9 cellular contexts compared by ENCODE assay signal in genomic region chr11:67439321-67440228, GRCh38. TPM values are rescaled to one million over a fixed set of nuclear protein-coding genes. Genes with fewer than 3 reads are reported as not detected.
DNase-seq lines count a peak whose midpoint lies in the region; ATAC-seq and TF ChIP-seq lines count a peak whose summit lies in the region.
"Had no signal": no experiment of that assay in that cellular context is flagged by ENCODE, and none has a peak within 500 bp of the region (broad histone marks: within the 10 kb centered on the region; RNA-seq: fewer than 3 reads in every experiment).

No MANE protein-coding gene starts in this region.

- no peaks in the 10 kb centered on the region for H4K20me1 ChIP-seq in OCI-LY1 (ENCODE audit: insufficient read depth, low read length)

- H3K4me1 ChIP-seq in cardiac muscle cell (ENCODE audit: low read depth) (no peaks in the 10 kb centered on the region), OCI-LY1 (ENCODE audit: insufficient read depth, low read length, severe bottlenecking) (peaks cover 94% of the 10 kb centered on the region)

- H3K4me2 ChIP-seq in OCI-LY1 (ENCODE audit: low read length): peak overlapping the region; percentile 89

- no peaks in the 10 kb centered on the region for H3K9me3 Mint-ChIP-seq in natural killer cell treated with Interleukin-12 subunit alpha and Interleukin-12 subunit beta and Interleukin-15 and Interleukin-18, amount 100 ng/mL, for 72 hours

- no peak for TF ChIP-seq POLR2A in lower leg skin (IDR thresholded peaks at IDR 0.05)

- intact Hi-C loops in cardiac septum (cut with DNase I): no loop called here
- intact Hi-C loops in lower leg skin (cut with DNase I; ENCODE audit: low total_unique reads): no loop called here

- H3K9me3 ChIP-seq in cardiac muscle cell (ENCODE audit: low read depth) (no peaks in the 10 kb centered on the region), OCI-LY1 (ENCODE audit: low read length) (no peaks in the 10 kb centered on the region)

- peak overlapping the region; percentile 34 for H3K27ac ChIP-seq in cardiac muscle cell
- H3K27ac ChIP-seq in OCI-LY1 (ENCODE audit: low read depth, low read length, poor library complexity, severe bottlenecking): peak overlapping the region; percentile 97

- H3K27ac Mint-ChIP-seq in natural killer cell treated with Interleukin-12 subunit alpha and Interleukin-12 subunit beta and Interleukin-15 and Interleukin-18, amount 100 ng/mL, for 72 hours: peak overlapping the region; percentile 82 to 92

- peaks cover 9% of the 10 kb centered on the region; the same call in 1 of the 2 replicates for H3F3A ChIP-seq in OCI-LY1 (ENCODE audit: insufficient read depth, low read length)

- no peaks in the 10 kb centered on the region for H3K27me3 Mint-ChIP-seq in natural killer cell treated with Interleukin-12 subunit alpha and Interleukin-12 subunit beta and Interleukin-15 and Interleukin-18, amount 100 ng/mL, for 72 hours

- H3K27me3 ChIP-seq in cardiac muscle cell: no peaks in the 10 kb centered on the region
- H3K27me3 ChIP-seq in OCI-LY1 (ENCODE audit: insufficient read depth, low read length): no peaks in the 10 kb centered on the region

- H3K36me3 ChIP-seq in cardiac muscle cell (peaks cover 3% of the 10 kb centered on the region), OCI-LY1 (ENCODE audit: insufficient read depth, low read length) (peaks cover 20% of the 10 kb centered on the region)

- no peaks in the 10 kb centered on the region for H3K79me2 ChIP-seq in OCI-LY1 (ENCODE audit: insufficient read depth, low read length)

- no peak for ATAC-seq in natural killer cell treated with Interleukin-12 subunit alpha and Interleukin-12 subunit beta and Interleukin-15 and Interleukin-18, amount 100 ng/mL, for 72 hours

- no peak overlapping the region for H2AFZ ChIP-seq in OCI-LY1 (ENCODE audit: low read length)

- H3K4me3 Mint-ChIP-seq in natural killer cell treated with Interleukin-12 subunit alpha and Interleukin-12 subunit beta and Interleukin-15 and Interleukin-18, amount 100 ng/mL, for 72 hours: peak overlapping the region; percentile 93

- peak in 1 of 2 donors; percentile 17 for DNase-seq in cardiac muscle cell (ENCODE audit: low read depth in 1 of 2, low spot score in 1 of 2)
- no peak for DNase-seq in cardiac septum (ENCODE audit: low spot score)
- DNase-seq in cardiac fibroblast (ENCODE audit: low read depth in 2 of 2): peak; percentile 25 to 26
- DNase-seq in natural killer cell treated with Interleukin-12 subunit alpha and Interleukin-12 subunit beta and Interleukin-15 and Interleukin-18, amount 100 ng/mL, for 72 hours (ENCODE audit: low spot score): no peak
- DNase-seq in HK-2 (ENCODE audit: unreplicated experiment): no peak
- no peak for DNase-seq in NCI-H2171 (lab: John Stamatoyannopoulos, UW)
- no peak for DNase-seq in lower leg skin (ENCODE audit: low spot score in 2 of 2)

- H3K36me3 Mint-ChIP-seq in natural killer cell treated with Interleukin-12 subunit alpha and Interleukin-12 subunit beta and Interleukin-15 and Interleukin-18, amount 100 ng/mL, for 72 hours: no peaks in the 10 kb centered on the region

- H3K9ac ChIP-seq in OCI-LY1 (ENCODE audit: low read length): peak overlapping the region; percentile 92; the same call in 1 of the 2 replicates

- 62 to 70% methylated on average over 31 of the region's 31 CpGs for WGBS in lower leg skin, 2 donors

- no peak overlapping the region for H3K4me3 ChIP-seq in cardiac muscle cell
- H3K4me3 ChIP-seq in OCI-LY1 (ENCODE audit: low read depth, low read length, poor library complexity, severe bottlenecking): peak overlapping the region; percentile 79
- H3K4me3 ChIP-seq in cardiac fibroblast (replicated peaks in 1 of 2; ENCODE audit: low read depth in 2 of 2, low read length in 2 of 2): no peak overlapping the region
- H3K4me3 ChIP-seq in lower leg skin (ENCODE audit: low read depth, poor library complexity, severe bottlenecking): no peak overlapping the region

- no peak for TF ChIP-seq CTCF in cardiac muscle cell (IDR thresholded peaks at IDR 0.05; ENCODE audit: low read depth, low read length)
- TF ChIP-seq CTCF in OCI-LY1 (IDR thresholded peaks at IDR 0.05; ENCODE audit: low read length): peak; percentile 40; the same call in 1 of the 2 replicates
- TF ChIP-seq CTCF in cardiac fibroblast (IDR thresholded peaks at IDR 0.05; ENCODE audit: low read depth, low read length): peak; percentile 8
- TF ChIP-seq CTCF in lower leg skin (IDR thresholded peaks at IDR 0.05): no peak

- H3K9me2 ChIP-seq in OCI-LY1 (ENCODE audit: low read depth, low read length): no peaks in the 10 kb centered on the region

- peaks cover 40 to 52% of the 10 kb centered on the region in 2 donors for H3K4me1 Mint-ChIP-seq in natural killer cell treated with Interleukin-12 subunit alpha and Interleukin-12 subunit beta and Interleukin-15 and Interleukin-18, amount 100 ng/mL, for 72 hours (ENCODE audit: low read depth in 2 of 2)

RNA-seq across cellular contexts. Expression of gene PTPRCAP, which starts 2.1 kb away (rescaled TPM):
- total RNA-seq in cardiac muscle cell: 4.1 and 6.1 TPM in 2 replicates
- polyA plus RNA-seq in cardiac muscle cell: 2.5 and 3.2 TPM in 2 replicates
- total RNA-seq in cardiac septum: 0.40 TPM
- total RNA-seq in natural killer cell treated with Interleukin-12 subunit alpha and Interleukin-12 subunit beta and Interleukin-15 and Interleukin-18, amount 100 ng/mL, for 72 hours: 100 to 1,000 TPM; 198 to 266 TPM
- total RNA-seq in lower leg skin: 1 to 10 TPM; 1.6 to 2.9 (median 2.1) TPM
- total RNA-seq: dermis microvascular lymphatic vessel endothelial cell had no signal

RNA-seq across cellular contexts. Expression of gene CORO1B, which starts 3.7 kb away (rescaled TPM):
- total RNA-seq in cardiac muscle cell (59.9 and 74.7 TPM in 2 replicates), cardiac septum (21.6 TPM), lower leg skin (10 to 100 TPM; 40.1 to 79.5 (median 66.9) TPM)
- polyA plus RNA-seq in cardiac muscle cell: 51.1 and 61.5 TPM in 2 replicates
- total RNA-seq in natural killer cell treated with Interleukin-12 subunit alpha and Interleukin-12 subunit beta and Interleukin-15 and Interleukin-18, amount 100 ng/mL, for 72 hours: 10 to 100 TPM; 24.1 to 29.0 TPM

RNA-seq across cellular contexts. Expression of gene RPS6KB2, which starts 11.3 kb away (rescaled TPM):
- total RNA-seq in cardiac muscle cell (88.0 and 97.0 TPM in 2 replicates), cardiac septum (23.2 TPM), lower leg skin (100 to 1,000 TPM; 154 to 264 (median 203) TPM)
- polyA plus RNA-seq in cardiac muscle cell: 92.5 and 93.8 TPM in 2 replicates
- total RNA-seq in natural killer cell treated with Interleukin-12 subunit alpha and Interleukin-12 subunit beta and Interleukin-15 and Interleukin-18, amount 100 ng/mL, for 72 hours: 100 to 1,000 TPM in 1 of 2 donors, 10 to 100 TPM in 1; 95.8 to 112 TPM

RNA-seq across cellular contexts. Expression of gene GPR152, which starts 13.0 kb away (rescaled TPM):
- total RNA-seq in cardiac muscle cell: 0.35 TPM in 1 of 2 replicates, not detected in the other
- not detected in 2 replicates for polyA plus RNA-seq in cardiac muscle cell
- total RNA-seq in cardiac septum: not detected
- total RNA-seq in natural killer cell treated with Interleukin-12 subunit alpha and Interleukin-12 subunit beta and Interleukin-15 and Interleukin-18, amount 100 ng/mL, for 72 hours: not detected
- not detected for total RNA-seq in lower leg skin
- total RNA-seq: dermis microvascular lymphatic vessel endothelial cell had no signal

RNA-seq across cellular contexts. Expression of gene CABP4, which starts 15.6 kb away (rescaled TPM):
- total RNA-seq in cardiac muscle cell: 0.32 TPM in 1 of 2 replicates, not detected in the other
- 0.55 TPM in 1 of 2 replicates, not detected in the other for polyA plus RNA-seq in cardiac muscle cell
- 0.11 TPM for total RNA-seq in cardiac septum
- 1 to 10 TPM; 1.4 to 2.2 TPM for total RNA-seq in natural killer cell treated with Interleukin-12 subunit alpha and Interleukin-12 subunit beta and Interleukin-15 and Interleukin-18, amount 100 ng/mL, for 72 hours
- total RNA-seq in lower leg skin: under 1 TPM in 2 of 4 donors, not detected in 2; 0.11 to 0.25 TPM

Comparison
In these comparisons a context has a peak if more than half of its experiments do, and no peak if none do; other contexts are left out.
1. DNase-seq: peak in cardiac fibroblast (2 of 2); none in cardiac septum (single experiment), natural killer cell treated with Interleukin-12 subunit alpha and Interleukin-12 subunit beta and Interleukin-15 and Interleukin-18, amount 100 ng/mL, for 72 hours (single experiment), HK-2 (single experiment), NCI-H2171 (single experiment) and lower leg skin (0 of 2).
2. CTCF ChIP-seq: peak in OCI-LY1 (single experiment) and cardiac fibroblast (single experiment); none in cardiac muscle cell (single experiment) and lower leg skin (0 of 3).
3. RNA of gene PTPRCAP, which starts 2.1 kb away (total RNA-seq): 198 to 266 TPM in natural killer cell treated with Interleukin-12 subunit alpha and Interleukin-12 subunit beta and Interleukin-15 and Interleukin-18, amount 100 ng/mL, for 72 hours; 4.1 to 6.1 TPM in cardiac muscle cell, 1.6 to 2.9 TPM in lower leg skin and 0.40 TPM in cardiac septum (single experiment); every median in the first group is over 10 times any median in the second.